In genomic region chr17:79789943-79790804, GRCh38 we compare ENCODE assay signal across 8 cellular contexts. TPM values are rescaled to one million over a fixed set of nuclear protein-coding genes. Genes with fewer than 3 reads are reported as not detected.
DNase-seq lines count a peak whose midpoint lies in the region; ATAC-seq and TF ChIP-seq lines count a peak whose summit lies in the region.

No MANE protein-coding gene starts in this region.

- peaks cover 5% of the 10 kb centered on the region; the same call in 1 of the 2 replicates for H3K36me3 ChIP-seq in IMR-90 (ENCODE audit: control insufficient read depth, insufficient read depth, low read length)
- H3K36me3 ChIP-seq in body of pancreas (replicated peaks in 1 of 2; ENCODE audit: insufficient read depth in 1 of 2, low read depth in 2 of 2), result no peaks in the 10 kb centered on the region
- no peaks in the 10 kb centered on the region for H3K36me3 ChIP-seq in tibial artery

- H4K5ac ChIP-seq in IMR-90 (ENCODE audit: low read depth, low read length), result no peak overlapping the region

- no peak overlapping the region for H2AK5ac ChIP-seq in IMR-90 (ENCODE audit: low read depth, low read length)

- H3K9ac ChIP-seq in IMR-90 (ENCODE audit: low read depth, low read length), result no peak overlapping the region

- H2BK15ac ChIP-seq in IMR-90 (ENCODE audit: low read depth, low read length), result no peak overlapping the region; the same call in 2 of the 3 replicates

- no peak overlapping the region; the same call in 1 of the 2 replicates for H3K4me3 ChIP-seq in IMR-90 (ENCODE audit: insufficient read depth, low read depth, low read length)
- no peak overlapping the region for H3K4me3 ChIP-seq in body of pancreas
- H3K4me3 ChIP-seq in tibial artery, result no peak overlapping the region

- peaks cover 11% of the 10 kb centered on the region for H4K20me1 ChIP-seq in IMR-90 (ENCODE audit: insufficient read depth, low read length)

- no peak overlapping the region for H2BK5ac ChIP-seq in IMR-90 (ENCODE audit: low read depth, low read length, poor library complexity, severe bottlenecking)

- no peak overlapping the region for H3K56ac ChIP-seq in IMR-90 (ENCODE audit: extremely low read depth, insufficient read depth, low read length)

- peak overlapping the region; percentile 83 for H2AFZ ChIP-seq in IMR-90 (replicated peaks; ENCODE audit: low read length, poor library complexity)

- TF ChIP-seq CTCF in IMR-90 (conservative IDR thresholded peaks at IDR 0.05; ENCODE audit: low read depth, low read length) (peak; percentile 81), body of pancreas (IDR thresholded peaks at IDR 0.05) (peak; percentile 55 to 68 (median 59)), tibial artery (IDR thresholded peaks at IDR 0.05) (peak; percentile 65 to 76)

- no peak overlapping the region for H3K4ac ChIP-seq in IMR-90 (ENCODE audit: low read depth, low read length)

- DNase-seq in ELR (ENCODE audit: low read depth) (peak; percentile 58), IMR-90 (no peak), body of pancreas (peak in 3 of 4 donors; percentile 36 to 62 (median 50)), kidney tubule cell (ENCODE audit: low spot score) (peak; percentile 31), tibial artery (no peak), cerebellar nuclear complex (lab: John Stamatoyannopoulos, UW) (no peak)

- H4K91ac ChIP-seq in IMR-90 (ENCODE audit: insufficient read depth, low read depth, low read length), result no peak overlapping the region

- POLR2A ChIA-PET in IMR-90 (lab: Charles Lee; ENCODE audit: unreplicated experiment), result no interaction called here

- in situ Hi-C loops in IMR-90 (cut with MboI; ENCODE audit: low sequenced_read_pairs), result loop anchor here (5.0 to 10.0 kb wide), 2 partner anchors 125 to 197 kb away; no protein-coding TSS in a partner anchor

- no peak overlapping the region for H3K14ac ChIP-seq in IMR-90 (replicated peaks; ENCODE audit: low read depth, low read length)

- no peak overlapping the region for H2BK20ac ChIP-seq in IMR-90 (ENCODE audit: low read depth, low read length)

- H3K4me1 ChIP-seq in IMR-90 (ENCODE audit: control insufficient read depth, insufficient read depth, low read length) (peaks cover 10% of the 10 kb centered on the region), body of pancreas (peaks cover 23% of the 10 kb centered on the region), tibial artery (peaks cover 0 to 49% (median 34%) of the 10 kb centered on the region in 4 donors)

- H3K27me3 ChIP-seq in IMR-90 (ENCODE audit: control insufficient read depth, insufficient read depth, low read length), result peaks cover 37% of the 10 kb centered on the region
- H3K27me3 ChIP-seq in body of pancreas, result peaks cover 0 to 27% of the 10 kb centered on the region in 2 donors
- peaks cover 20 to 97% of the 10 kb centered on the region in 2 donors for H3K27me3 ChIP-seq in tibial artery

- H2BK120ac ChIP-seq in IMR-90 (ENCODE audit: low read depth, low read length), result no peak overlapping the region

- ATAC-seq in IMR-90 (ENCODE audit: low read depth), result peak; percentile 37
- peak; percentile 67 for ATAC-seq in body of pancreas
- no peak for ATAC-seq in HG03571 (IDR thresholded peaks at IDR 0.05; ENCODE audit: unreplicated experiment)
- ATAC-seq in GM18861 (IDR thresholded peaks at IDR 0.05; ENCODE audit: unreplicated experiment), result no peak

- dilution Hi-C loops in IMR-90 (cut with HindIII; ENCODE audit: low sequenced_read_pairs, unreplicated experiment), result no loop called here

- no peaks in the 10 kb centered on the region for H3K9me1 ChIP-seq in IMR-90 (ENCODE audit: insufficient read depth, low read length)

- H2AK9ac ChIP-seq in IMR-90 (replicated peaks; ENCODE audit: low read depth, low read length, poor library complexity), result peak overlapping the region; percentile 56

- H3K27ac ChIP-seq in IMR-90 (ENCODE audit: insufficient read depth, low read length), result no peak overlapping the region
- H3K27ac ChIP-seq in body of pancreas, result no peak overlapping the region
- no peak overlapping the region for H3K27ac ChIP-seq in tibial artery

- peak overlapping the region; percentile 20 for H3K4me2 ChIP-seq in IMR-90 (ENCODE audit: low read depth, low read length)

- no peak for TF ChIP-seq POLR2A in IMR-90 (IDR thresholded peaks at IDR 0.05; ENCODE audit: low read depth, low read length)
- no peak for TF ChIP-seq POLR2A in body of pancreas (IDR thresholded peaks at IDR 0.05)

- H3K9me3 ChIP-seq in IMR-90 (ENCODE audit: control insufficient read depth, insufficient read depth, low read length) (no peaks in the 10 kb centered on the region), body of pancreas (no peaks in the 10 kb centered on the region), tibial artery (no peaks in the 10 kb centered on the region)

- TF ChIP-seq RAD21 in IMR-90 (IDR thresholded peaks at IDR 0.05; ENCODE audit: low read length), result peak; percentile 84

- no TSS peak for BruUV-seq in IMR-90 (replicated peaks; lab: Mats Ljungman, UMichigan)

- H3K23ac ChIP-seq in IMR-90 (ENCODE audit: low read depth, low read length), result no peak overlapping the region

- 7% methylated on average over 40 of the region's 74 CpGs; no CpG with 5 or more reads in 1 of the 2 experiments for WGBS in IMR-90 (ENCODE audit: extremely low coverage in 2 of 2, insufficient read length in 1 of 2), 2 experiments
- WGBS in body of pancreas, 2 donors, result 6 to 7% methylated on average over 11 to 67 of the region's 74 CpGs

- no peak overlapping the region for H4K8ac ChIP-seq in IMR-90 (ENCODE audit: low read depth in 2 of 2, low read length in 2 of 2)

- intact Hi-C loops in IMR-90 (cut with micrococcal nuclease) (loop anchor here (1.0 kb wide), 1 partner anchor 198 kb away; no protein-coding TSS in a partner anchor), body of pancreas (cut with DNase I) (loop anchor here (10.0 kb wide), 1 partner anchor 55 kb away; no protein-coding TSS in a partner anchor), tibial artery (cut with DNase I; ENCODE audit: low total_unique reads) (loop anchor here (2.0 kb wide), 2 partner anchors 51 to 201 kb away; no protein-coding TSS in a partner anchor)

- CTCF ChIA-PET in IMR-90 (lab: Yijun Ruan, JAX), result interaction anchor here (0.9 kb wide), 1 partner anchor 244 kb away, joined by 3 read pairs; no protein-coding TSS in a partner anchor

- H3K79me1 ChIP-seq in IMR-90 (ENCODE audit: low read depth in 1 of 2, low read length in 2 of 2), result peaks cover 0 to 9% of the 10 kb centered on the region in 2 experiments; a peak in 1 of 4 replicates

- no peak overlapping the region for H3K18ac ChIP-seq in IMR-90 (ENCODE audit: low read depth, low read length)

TF ChIP-seq in IMR-90, 13 proteins besides CTCF, POLR2A, EP300 and RAD21 (continues in another document):
- TF ChIP-seq ELK1 (IDR thresholded peaks at IDR 0.05; ENCODE audit: borderline replicate concordance, low read depth, low read length) (no peak), RFX5 (IDR thresholded peaks at IDR 0.05; ENCODE audit: low read depth, low read length) (no peak), CEBPB (IDR thresholded peaks at IDR 0.05; ENCODE audit: low read depth, low read length) (no peak), USF2 (IDR thresholded peaks at IDR 0.05; ENCODE audit: low read depth, low read length) (no peak), MAZ (IDR thresholded peaks at IDR 0.05; ENCODE audit: borderline replicate concordance, low read depth, low read length) (peak; percentile 34; the same call in 1 of the 2 replicates), RCOR1 (IDR thresholded peaks at IDR 0.05; ENCODE audit: insufficient replicate concordance, low read length) (no peak), NFE2L2 (IDR thresholded peaks at IDR 0.05; ENCODE audit: low read depth, low read length) (no peak), MXI1 (IDR thresholded peaks at IDR 0.05; ENCODE audit: borderline replicate concordance, low read depth, low read length) (no peak), BHLHE40 (IDR thresholded peaks at IDR 0.05; ENCODE audit: low read depth, low read length) (no peak), CHD1 (IDR thresholded peaks at IDR 0.05; ENCODE audit: low read depth, low read length) (no peak), MAFK (IDR thresholded peaks at IDR 0.05; ENCODE audit: low read depth, low read length) (no peak), FOS (IDR thresholded peaks at IDR 0.05; ENCODE audit: low read depth, low read length) (no peak)

RNA-seq across cellular contexts. Expression of gene CBX8, which starts 6.7 kb away (rescaled TPM):
- total RNA-seq in IMR-90 (2012; rRNA removed) (5.3 and 5.4 TPM in 2 replicates), body of pancreas (1 to 10 TPM; 1.6 to 1.8 TPM)
- polyA plus RNA-seq in IMR-90 (2012; rRNA removed), result 2.4 and 3.2 TPM in 2 replicates
- polyA plus RNA-seq in IMR-90 (2012; cell fraction: cytosol; rRNA removed), result 0.49 and 1.0 TPM in 2 replicates
- polyA plus RNA-seq in IMR-90 (2012; cell fraction: nucleus; rRNA removed; ENCODE audit: low replicate concordance), result 1.4 and 2.6 TPM in 2 replicates

RNA-seq across cellular contexts. Expression of gene CBX2, which starts 12.2 kb away (rescaled TPM):
- total RNA-seq in IMR-90 (2012; rRNA removed) (2.0 and 2.2 TPM in 2 replicates), body of pancreas (1 to 10 TPM; 1.6 to 2.0 TPM)
- 3.2 and 4.0 TPM in 2 replicates for polyA plus RNA-seq in IMR-90 (2012; rRNA removed)
- polyA plus RNA-seq in IMR-90 (2012; cell fraction: cytosol; rRNA removed), result 2.9 and 4.0 TPM in 2 replicates
- polyA plus RNA-seq in IMR-90 (2012; cell fraction: nucleus; rRNA removed; ENCODE audit: low replicate concordance), result 4.3 and 7.7 TPM in 2 replicates

RNA-seq across cellular contexts. Expression of gene CBX4, which starts 49.1 kb away (rescaled TPM):
- 3.2 and 5.3 TPM in 2 replicates for total RNA-seq in IMR-90 (2012; rRNA removed)
- polyA plus RNA-seq in IMR-90 (2012; rRNA removed), result 9.4 and 12.9 TPM in 2 replicates
- 13.2 and 18.5 TPM in 2 replicates for polyA plus RNA-seq in IMR-90 (2012; cell fraction: cytosol; rRNA removed)
- polyA plus RNA-seq in IMR-90 (2012; cell fraction: nucleus; rRNA removed; ENCODE audit: low replicate concordance), result 21.8 and 29.2 TPM in 2 replicates
- total RNA-seq in body of pancreas, result 10 to 100 TPM; 15.6 to 17.8 TPM

RNA-seq across cellular contexts. Expression of gene ENPP7, which starts 59.4 kb away (rescaled TPM):
- total RNA-seq in IMR-90 (2012; rRNA removed), result not detected in 2 replicates
- not detected in 2 replicates for polyA plus RNA-seq in IMR-90 (2012; rRNA removed)
- polyA plus RNA-seq in IMR-90 (2012; cell fraction: cytosol; rRNA removed), result not detected in 2 replicates
- polyA plus RNA-seq in IMR-90 (2012; cell fraction: nucleus; rRNA removed; ENCODE audit: low replicate concordance), result not detected in 2 replicates
- not detected for total RNA-seq in body of pancreas

Comparison
In these comparisons a context has a peak if more than half of its experiments do, and no peak if none do; other contexts are left out.
1. DNase-seq: peak in ELR (single experiment), body of pancreas (3 of 4) and kidney tubule cell (single experiment); none in IMR-90 (single experiment), tibial artery (0 of 2) and cerebellar nuclear complex (0 of 2).
2. ATAC-seq: peak in IMR-90 (single experiment) and body of pancreas (single experiment); none in HG03571 (single experiment) and GM18861 (single experiment).
3. Peak in every context shown above with its lines, with median percentiles within 50 percentile points of each other: CTCF ChIP-seq.